ENCODE assay signal across 32 cellular contexts in the genomic region with DNA sequence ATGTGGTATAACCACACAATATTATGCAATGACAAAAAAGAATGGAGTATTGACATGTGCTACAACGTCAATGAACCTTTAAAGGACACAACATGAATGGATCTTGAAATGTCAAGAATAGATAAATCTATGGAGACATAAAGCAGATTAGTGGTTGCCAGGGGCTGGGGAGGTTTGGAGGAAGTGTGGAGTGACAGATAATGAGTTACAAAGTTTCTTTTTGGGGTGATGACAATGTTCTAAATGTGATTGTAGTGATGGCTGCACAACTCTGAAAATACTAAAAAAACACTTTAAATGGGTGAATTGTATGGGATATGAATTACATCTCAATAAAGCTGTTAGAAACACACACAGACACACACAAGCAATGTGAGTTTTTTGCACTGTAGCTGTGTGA.
"Had no signal": no experiment of that assay in that cellular context is flagged by ENCODE, and none has a peak within 500 bp of the region (broad histone marks: within the 10 kb centered on the region; RNA-seq: fewer than 3 reads in every experiment).

No MANE protein-coding gene starts in this region.

- ATAC-seq: body of pancreas; gastrocnemius medialis; left colon; naive thymus-derived CD4-positive, alpha-beta T cell; pancreas; stimulated activated effector memory CD8-positive, alpha-beta T cell treated with anti-CD3 and anti-CD28 coated beads, Interleukin-12 subunit alpha, Interleukin-12 subunit beta, amount 100 ng/mL, for 72 hours; upper lobe of right lung had no signal

- H3K36me3 ChIP-seq: adrenal gland, gastrocnemius medialis, pancreas, prostate gland, sigmoid colon, thyroid gland, upper lobe of right lung had no signal

- H3K4me3 ChIP-seq: adrenal gland, body of pancreas, gastrocnemius medialis, pancreas, prostate gland, sigmoid colon, thyroid gland, upper lobe of right lung had no signal

- DNase-seq: activated B cell treated with CpG ODN at 0.5 μM for 24 hours; activated CD4-positive, alpha-beta T cell treated with anti-CD3 and anti-CD28 coated beads, Interleukin-2, amount 50 U/mL, for 4 hours; activated effector memory CD4-positive, alpha-beta T cell treated with anti-CD3 and anti-CD28 coated beads, Interleukin-2, amount 50 U/mL, for 16 hours; activated naive CD4-positive, alpha-beta T cell treated with anti-CD3 and anti-CD28 coated beads for 36 hours; activated naive CD8-positive, alpha-beta T cell treated with anti-CD3 and anti-CD28 coated beads for 36 hours; adrenal gland; aorta; body of pancreas; effector CD8-positive, alpha-beta T cell; gastrocnemius medialis; hippocampal formation; left colon; mammary epithelial cell; naive thymus-derived CD4-positive, alpha-beta T cell; nucleus accumbens; pancreas; retina; sigmoid colon; small intestine; stimulated activated CD4-positive, alpha-beta T cell treated with anti-CD3 and anti-CD28 coated beads, Interleukin-4, amount 100 ng/mL, for 24 hours; substantia nigra; thyroid gland; upper lobe of right lung had no signal

- FAIRE-seq: colon, endometrium, keratinocyte, pancreas, small intestine had no signal

- H3K4me1 Mint-ChIP-seq: mesothelial cell of epicardium; naive thymus-derived CD4-positive, alpha-beta T cell; stimulated activated effector memory CD8-positive, alpha-beta T cell treated with anti-CD3 and anti-CD28 coated beads, Interleukin-12 subunit alpha, Interleukin-12 subunit beta, amount 100 ng/mL, for 72 hours had no signal

- H3K27me3 Mint-ChIP-seq: activated B cell treated with CpG ODN at 0.5 μM for 24 hours; activated naive CD8-positive, alpha-beta T cell treated with anti-CD3 and anti-CD28 coated beads for 36 hours; naive thymus-derived CD4-positive, alpha-beta T cell; stimulated activated naive CD8-positive, alpha-beta T cell treated with anti-CD3 and anti-CD28 coated beads, Interleukin-15, Interleukin-2, amounts not matched to agents 100 ng/mL and 50 ng/mL, for 24 hours had no signal

- H3K27ac ChIP-seq: adrenal gland, body of pancreas, epithelial cell of prostate, gastrocnemius medialis, pancreas, prostate gland, sigmoid colon, thyroid gland, upper lobe of right lung had no signal

- H3K9me3 Mint-ChIP-seq: activated naive CD8-positive, alpha-beta T cell treated with anti-CD3 and anti-CD28 coated beads for 36 hours had no signal

- H3K36me3 Mint-ChIP-seq: activated naive CD8-positive, alpha-beta T cell treated with anti-CD3 and anti-CD28 coated beads for 36 hours; mesothelial cell of epicardium; stimulated activated effector memory CD8-positive, alpha-beta T cell treated with anti-CD3 and anti-CD28 coated beads, Interleukin-12 subunit alpha, Interleukin-12 subunit beta, amount 100 ng/mL, for 72 hours had no signal

- H3K4me1 ChIP-seq: adrenal gland, body of pancreas, pancreas, prostate gland, sigmoid colon, thyroid gland, upper lobe of right lung had no signal

- H3K4me3 Mint-ChIP-seq: activated B cell treated with CpG ODN at 0.5 μM for 24 hours; activated naive CD4-positive, alpha-beta T cell treated with anti-CD3 and anti-CD28 coated beads for 36 hours; activated naive CD8-positive, alpha-beta T cell treated with anti-CD3 and anti-CD28 coated beads for 36 hours; activated T-helper 1 cell treated with anti-CD3 and anti-CD28 coated beads, Interleukin-12 subunit alpha, Interleukin-12 subunit beta, Interleukin-2, Interleukin-4 antibody, amounts not matched to agents 30 ng/mL and 10 ng/mL and 1 ng/mL, durations not matched to agents 14 hours and 24 hours and 36 hours; mesothelial cell of epicardium; naive thymus-derived CD4-positive, alpha-beta T cell; stimulated activated effector memory CD8-positive, alpha-beta T cell treated with anti-CD3 and anti-CD28 coated beads, Interleukin-12 subunit alpha, Interleukin-12 subunit beta, amount 100 ng/mL, for 72 hours; stimulated activated naive CD8-positive, alpha-beta T cell treated with anti-CD3 and anti-CD28 coated beads, Interleukin-15, Interleukin-2, amounts not matched to agents 100 ng/mL and 50 ng/mL, for 24 hours had no signal

- H3K27ac Mint-ChIP-seq: activated B cell treated with CpG ODN at 0.5 μM for 24 hours; activated naive CD4-positive, alpha-beta T cell treated with anti-CD3 and anti-CD28 coated beads for 36 hours; activated naive CD8-positive, alpha-beta T cell treated with anti-CD3 and anti-CD28 coated beads for 36 hours; activated T-helper 1 cell treated with anti-CD3 and anti-CD28 coated beads, Interleukin-12 subunit alpha, Interleukin-12 subunit beta, Interleukin-2, Interleukin-4 antibody, amounts not matched to agents 30 ng/mL and 10 ng/mL and 1 ng/mL, durations not matched to agents 14 hours and 24 hours and 36 hours; mesothelial cell of epicardium; naive thymus-derived CD4-positive, alpha-beta T cell; stimulated activated effector memory CD8-positive, alpha-beta T cell treated with anti-CD3 and anti-CD28 coated beads, Interleukin-12 subunit alpha, Interleukin-12 subunit beta, amount 100 ng/mL, for 72 hours; stimulated activated naive CD8-positive, alpha-beta T cell treated with anti-CD3 and anti-CD28 coated beads, Interleukin-15, Interleukin-2, amounts not matched to agents 100 ng/mL and 50 ng/mL, for 24 hours had no signal

- H3K27me3 ChIP-seq: adrenal gland, body of pancreas, gastrocnemius medialis, pancreas, sigmoid colon, thyroid gland, upper lobe of right lung had no signal

- H3K9me3 ChIP-seq: adrenal gland, body of pancreas, gastrocnemius medialis, pancreas, prostate gland, sigmoid colon, thyroid gland, upper lobe of right lung had no signal
